8 cellular contexts compared by ENCODE assay signal in genomic region chr15:72319360-72319984, GRCh38. TPM values are rescaled to one million over a fixed set of nuclear protein-coding genes. Genes with fewer than 3 reads are reported as not detected.
DNase-seq lines count a peak whose midpoint lies in the region; TF ChIP-seq lines count a peak whose summit lies in the region.

No MANE protein-coding gene starts in this region.

- CTCF ChIA-PET in BJ (lab: Yijun Ruan, JAX) = interaction anchor here (0.8 kb wide), 1 partner anchor 215 kb away, joined by 3 read pairs; no protein-coding TSS in a partner anchor

- peaks cover 0 to 12% (median 5%) of the 10 kb centered on the region in 4 donors for H3K4me1 ChIP-seq in Peyer's patch

- H3K4me3 ChIP-seq in BJ (ENCODE audit: low read depth, low read length) = peak overlapping the region; percentile 41
- H3K4me3 ChIP-seq in H7 (ENCODE audit: insufficient read depth, low read depth, low read length) = peak overlapping the region; percentile 8
- peak overlapping the region; percentile 38 to 61 (median 58) for H3K4me3 ChIP-seq in Peyer's patch

- DNase-seq in BJ (ENCODE audit: low read depth) (no peak), H7 (no peak), Peyer's patch (peak; percentile 26 to 72 (median 69)), glomerular visceral epithelial cell (ENCODE audit: extremely low spot score) (peak; percentile 61), pons (ENCODE audit: low spot score) (peak; percentile 22), inferior parietal cortex (ENCODE audit: extremely low spot score) (no peak), NCI-H2107 treated with DMSO at 0.1 percent for 48 hours (lab: John Stamatoyannopoulos, UW; ENCODE audit: unreplicated experiment) (no peak)
- DNase-seq in activated naive CD4-positive, alpha-beta T cell treated with Interleukin-2 at 50 U/mL for 16 hours = peak; percentile 45

- POLR2A ChIA-PET in BJ (lab: Charles Lee) = interaction anchor here (0.6 kb wide), 1 partner anchor 12 kb away, joined by 4 read pairs; no protein-coding TSS in a partner anchor

- H3K27me3 ChIP-seq in BJ (ENCODE audit: control insufficient read depth, insufficient read depth, low read length) = no peaks in the 10 kb centered on the region; the same call in 1 of the 2 replicates
- H3K27me3 ChIP-seq in H7 (ENCODE audit: control insufficient read depth, insufficient read depth, low read length) = peaks cover 37% of the 10 kb centered on the region
- no peaks in the 10 kb centered on the region for H3K27me3 ChIP-seq in Peyer's patch

- H3K36me3 ChIP-seq in BJ (ENCODE audit: control insufficient read depth, insufficient read depth, low read length) (no peaks in the 10 kb centered on the region), H7 (replicated peaks; ENCODE audit: control insufficient read depth, insufficient read depth, low read length) (no peaks in the 10 kb centered on the region), Peyer's patch (no peaks in the 10 kb centered on the region)

- no peaks in the 10 kb centered on the region for H3K9me3 ChIP-seq in Peyer's patch

- no peak for TF ChIP-seq POLR2A in Peyer's patch (IDR thresholded peaks at IDR 0.05)

- H3K27ac ChIP-seq in Peyer's patch = peak overlapping the region in 1 of 4 donors; percentile 38

- TF ChIP-seq CTCF in BJ (IDR thresholded peaks at IDR 0.05; ENCODE audit: insufficient read depth, low read depth, low read length) (no peak), Peyer's patch (IDR thresholded peaks at IDR 0.05) (no peak)

RNA-seq across cellular contexts. Expression of gene CELF6, which starts 0.5 kb away (rescaled TPM):
- 0.12 and 0.16 TPM in 2 replicates for polyA plus RNA-seq in BJ (2011; rRNA removed)
- polyA minus RNA-seq in BJ (2011; rRNA and poly(A)+ RNA removed) = not detected in 2 replicates
- 0.21 TPM in 1 of 2 replicates, not detected in the other for total RNA-seq in H7 (2014; rRNA removed; shearing (Covaris generic))
- 1 to 10 TPM in 3 of 4 donors, not detected in 1; 1.8 to 3.7 (median 3.6) TPM for total RNA-seq in Peyer's patch

RNA-seq across cellular contexts. Expression of gene PARP6, which starts 47.1 kb away (rescaled TPM):
- polyA plus RNA-seq in BJ (2011; rRNA removed) = 69.7 and 73.4 TPM in 2 replicates
- 27.0 and 27.8 TPM in 2 replicates for polyA minus RNA-seq in BJ (2011; rRNA and poly(A)+ RNA removed)
- 24.8 and 28.8 TPM in 2 replicates for total RNA-seq in H7 (2014; rRNA removed; shearing (Covaris generic))
- total RNA-seq in Peyer's patch = 10 to 100 TPM; 43.8 to 81.8 (median 71.4) TPM

RNA-seq across cellular contexts. Expression of gene HEXA, which starts 56.3 kb away (rescaled TPM):
- 221 and 272 TPM in 2 replicates for polyA plus RNA-seq in BJ (2011; rRNA removed)
- polyA minus RNA-seq in BJ (2011; rRNA and poly(A)+ RNA removed) = 26.3 and 36.5 TPM in 2 replicates
- total RNA-seq in H7 (2014; rRNA removed; shearing (Covaris generic)) = 52.5 and 54.2 TPM in 2 replicates
- total RNA-seq in Peyer's patch = 10 to 100 TPM; 45.4 to 81.4 (median 69.1) TPM

Comparison
In these comparisons a context has a peak if more than half of its experiments do, and no peak if none do; other contexts are left out.
1. DNase-seq: peak in Peyer's patch (3 of 3), activated naive CD4-positive, alpha-beta T cell treated with Interleukin-2 at 50 U/mL for 16 hours (single experiment), glomerular visceral epithelial cell (single experiment) and pons (single experiment); none in BJ (single experiment), H7 (single experiment), inferior parietal cortex (single experiment) and NCI-H2107 treated with DMSO at 0.1 percent for 48 hours (single experiment).
2. Peak in every context shown above with its lines, with median percentiles within 50 percentile points of each other: H3K4me3 ChIP-seq.